Comparison of ENCODE assay signal across 19 cellular contexts in the genomic region with DNA sequence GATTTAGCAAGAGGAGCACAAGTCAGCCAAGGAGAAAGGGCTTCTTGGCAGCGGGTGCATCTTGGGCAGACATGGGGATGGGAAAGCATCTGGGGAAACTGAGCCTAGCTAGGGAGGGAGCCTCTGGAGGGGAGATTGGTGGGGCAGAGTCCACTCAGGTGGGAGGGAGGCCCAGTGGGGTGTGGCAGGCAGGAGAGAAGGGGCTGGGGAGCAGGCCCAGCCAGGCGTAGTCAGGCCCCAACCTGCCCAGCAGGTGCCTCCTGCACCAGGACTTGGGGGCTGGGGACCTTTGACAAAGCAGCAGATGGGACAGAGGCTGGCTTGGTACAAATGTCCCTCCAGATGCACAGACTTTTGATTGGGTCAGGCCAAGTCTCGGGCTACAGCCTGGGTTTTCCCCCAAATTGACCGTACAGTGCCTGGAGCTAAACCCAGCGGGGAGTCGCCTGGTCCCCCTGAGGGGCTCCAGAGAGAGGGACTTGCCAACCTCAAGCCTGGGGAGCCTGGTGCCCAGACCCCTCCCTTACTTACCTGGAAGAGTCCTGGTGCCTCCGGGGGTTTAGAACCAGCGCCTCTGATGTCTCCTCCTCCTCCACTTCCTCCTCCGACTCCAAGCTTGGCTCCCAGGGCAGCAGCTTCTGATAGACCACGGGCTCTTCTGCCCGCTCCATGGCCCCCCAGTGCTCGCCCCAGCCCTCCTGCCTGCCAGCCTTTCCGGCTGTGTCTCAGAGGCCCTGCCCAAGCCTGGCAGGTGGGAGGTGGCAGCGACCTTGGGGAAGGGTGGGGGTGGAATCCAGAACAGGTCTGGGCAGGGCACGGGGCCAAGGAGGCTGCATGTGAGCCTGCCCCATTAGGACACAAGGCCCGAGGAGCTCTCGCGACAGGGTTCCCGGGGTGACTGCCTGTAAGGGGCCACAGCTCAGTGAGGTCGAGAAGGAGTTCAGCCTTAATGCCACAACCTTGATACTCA. TPM values are rescaled to one million over a fixed set of nuclear protein-coding genes. Genes with fewer than 3 reads are reported as not detected.
A peak's percentile ranks its signal among the peaks of the same experiment; 100 is the strongest.
DNase-seq lines count a peak whose midpoint lies in the region; ATAC-seq, FAIRE-seq and TF ChIP-seq lines count a peak whose summit lies in the region.
"Had no signal": no experiment of that assay in that cellular context is flagged by ENCODE, and none has a peak within 500 bp of the region (broad histone marks: within the 10 kb centered on the region; RNA-seq: fewer than 3 reads in every experiment).

Gene GGT6, minus strand, starts transcription at position 727 of the 970 bp plus-strand sequence. Its CDS starts 56 bp downstream, at position 671.

- H3K36me3 ChIP-seq in GM23338 (ENCODE audit: insufficient read depth): no peaks in the 10 kb centered on the region
- no peaks in the 10 kb centered on the region for H3K36me3 ChIP-seq in keratinocyte (ENCODE audit: control insufficient read depth in 2 of 2, extremely low read depth in 1 of 2, insufficient read depth in 2 of 2, low read length in 2 of 2)
- no peaks in the 10 kb centered on the region for H3K36me3 ChIP-seq in ovary
- H3K36me3 ChIP-seq: MG63 had no signal

- no peaks in the 10 kb centered on the region for H3K9me2 ChIP-seq in GM23338 (ENCODE audit: insufficient read depth)

- TF ChIP-seq CTCF in GM23338 (conservative IDR thresholded peaks at IDR 0.05; ENCODE audit: low read depth in 2 of 2) (no peak), keratinocyte (optimal IDR thresholded peaks at IDR 0.05 in 1 of 3, IDR thresholded peaks at IDR 0.05 in 1 of 3, conservative IDR thresholded peaks at IDR 0.05 in 1 of 3; ENCODE audit: extremely low read depth in 1 of 3, insufficient read depth in 2 of 3, low read length in 3 of 3) (no peak), ovary (IDR thresholded peaks at IDR 0.05) (no peak)

- 0 out of 2 replicates have a peak, but pooled peaks cover 7% of the 10 kb centered on the region for H3F3A ChIP-seq in GM23338 (replicated peaks; ENCODE audit: low read depth)

- no peak for TF ChIP-seq EP300 in ovary (IDR thresholded peaks at IDR 0.05)

- H3K79me2 ChIP-seq in GM23338 (replicated peaks; ENCODE audit: insufficient read depth) (peaks cover 4% of the 10 kb centered on the region; the same call in 1 of the 2 replicates), keratinocyte (ENCODE audit: control insufficient read depth, insufficient read depth, low read length) (peaks cover under 1% of the 10 kb centered on the region)

- 72 to 80% (median 73%) methylated on average over 20 of the region's 20 CpGs for WGBS in ovary, 3 donors

- H2AFZ ChIP-seq in GM23338: peak within 1 kb of the TSS; percentile 78
- H2AFZ ChIP-seq in keratinocyte (ENCODE audit: control insufficient read depth, low read length): peak within 1 kb of the TSS; percentile 31

- dilution Hi-C loops in keratinocyte (cut with MboI; ENCODE audit: extremely low pct_ligation_motif_present, low sequenced_read_pairs): no loop called here

- peak within 1 kb of the TSS; percentile 2 for H3K9ac ChIP-seq in keratinocyte (ENCODE audit: control insufficient read depth, extremely low read depth, insufficient read depth, low read length)

- H3K9me3 ChIP-seq in keratinocyte (ENCODE audit: control insufficient read depth, low read depth, low read length) (no peaks in the 10 kb centered on the region), ovary (no peaks in the 10 kb centered on the region)
- H3K9me3 ChIP-seq: MG63 had no signal

- peaks cover 8% of the 10 kb centered on the region for H3K27me3 Mint-ChIP-seq in GM23338 (ENCODE audit: insufficient read depth, low read depth, poor library complexity)

- H3K27ac Mint-ChIP-seq in GM23338: no peak within 1 kb of the TSS

- no peak for TF ChIP-seq POLR2A in ovary (IDR thresholded peaks at IDR 0.05)

- H3K4me3 ChIP-seq in GM23338 (no peak within 1 kb of the TSS), keratinocyte (ENCODE audit: control insufficient read depth in 2 of 3, extremely low read depth in 1 of 3, insufficient read depth in 2 of 3, low read depth in 1 of 3, low read length in 3 of 3) (peak within 1 kb of the TSS in 1 of 3 experiments; percentile 10), ovary (no peak within 1 kb of the TSS)
- H3K4me3 ChIP-seq: dorsolateral prefrontal cortex, MG63 had no signal

- intact Hi-C loops in ovary (cut with DNase I): loop anchor here in 1 of 4 donors (10.0 kb wide), 1 partner anchor 135 kb away; no protein-coding TSS in a partner anchor

- peaks cover 23% of the 10 kb centered on the region for H3K4me1 Mint-ChIP-seq in GM23338

- peak; percentile 13; the same call in 1 of the 3 replicates for ATAC-seq in GM23338
- ATAC-seq in HG02623 (IDR thresholded peaks at IDR 0.05; ENCODE audit: unreplicated experiment): no peak
- no peak for ATAC-seq in GM18867 (IDR thresholded peaks at IDR 0.05; ENCODE audit: unreplicated experiment)
- ATAC-seq: SK-N-SH treated with all-trans-retinoic acid at 6 μM for 48 hours had no signal

- DNase-seq in GM23338 (ENCODE audit: low spot score): no peak
- peak; percentile 87 for DNase-seq in NCI-H1105 treated with DMSO at 0.1 percent for 48 hours (lab: John Stamatoyannopoulos, UW)
- no peak for DNase-seq in keratinocyte (ENCODE audit: low read depth, low spot score)
- DNase-seq in ovary: peak in 4 of 5 donors; percentile 43 to 64 (median 56)
- no peak for DNase-seq in AML-193 (lab: John Stamatoyannopoulos, UW)
- no peak for DNase-seq in effector CD8-positive, alpha-beta T cell (lab: John Stamatoyannopoulos, UW)
- DNase-seq: activated gamma-delta T cell treated with Interleukin-2 at 50 U/mL for 16 hours; dorsolateral prefrontal cortex; foreskin melanocyte; MG63; NCI-H2227 treated with DMSO at 0.1 percent for 48 hours; stimulated activated CD4-positive, alpha-beta T cell treated with anti-CD3 and anti-CD28 coated beads, Interleukin-4, amount 100 ng/mL, for 1 hour had no signal

- H3K9me3 Mint-ChIP-seq in GM23338: no peaks in the 10 kb centered on the region

- no peak for FAIRE-seq in keratinocyte (lab: Jason Lieb, UNC)

- no peak within 1 kb of the TSS; the same call in 2 of the 3 replicates for H3K4me3 Mint-ChIP-seq in GM23338

- peaks cover 11% of the 10 kb centered on the region for H3K4me1 ChIP-seq in GM23338 (ENCODE audit: insufficient read depth)
- peaks cover 24% of the 10 kb centered on the region for H3K4me1 ChIP-seq in keratinocyte (ENCODE audit: control insufficient read depth, extremely low read depth, insufficient read depth, low read length)
- H3K4me1 ChIP-seq in ovary (ENCODE audit: insufficient read depth): peaks cover 6% of the 10 kb centered on the region

- no peak within 1 kb of the TSS for H3K27ac ChIP-seq in GM23338 (ENCODE audit: low read depth)
- no peak within 1 kb of the TSS for H3K27ac ChIP-seq in keratinocyte (ENCODE audit: control insufficient read depth, insufficient read depth, low read length)
- H3K27ac ChIP-seq in ovary: no peak within 1 kb of the TSS
- H3K27ac ChIP-seq: C4-2B, dorsolateral prefrontal cortex had no signal

- H4K20me1 ChIP-seq in GM23338 (replicated peaks; ENCODE audit: insufficient read depth) (no peaks in the 10 kb centered on the region), keratinocyte (ENCODE audit: control insufficient read depth, extremely low read depth, insufficient read depth, low read length) (no peaks in the 10 kb centered on the region)

- H3K27me3 ChIP-seq in GM23338 (ENCODE audit: insufficient read depth) (no peaks in the 10 kb centered on the region), keratinocyte (ENCODE audit: control insufficient read depth, extremely low read depth, insufficient read depth, low read length) (no peaks in the 10 kb centered on the region), ovary (no peaks in the 10 kb centered on the region)
- H3K27me3 ChIP-seq: dorsolateral prefrontal cortex, MG63 had no signal

- H3K4me2 ChIP-seq in GM23338: no peak within 1 kb of the TSS
- H3K4me2 ChIP-seq in keratinocyte (ENCODE audit: control insufficient read depth, extremely low read depth, insufficient read depth, low read depth, low read length): peak within 1 kb of the TSS; percentile 39

- no peaks in the 10 kb centered on the region for H3K9me1 ChIP-seq in keratinocyte (ENCODE audit: control insufficient read depth, extremely low read depth, insufficient read depth, low read length)

- peaks cover under 1% of the 10 kb centered on the region; the same call in 1 of the 3 replicates for H3K36me3 Mint-ChIP-seq in GM23338 (ENCODE audit: low read depth)

RNA-seq across cellular contexts. Expression of gene GGT6, which starts in this region (rescaled TPM):
- 0.24 TPM in 1 of 2 replicates, not detected in the other for total RNA-seq in GM23338 (2014; rRNA removed; shearing (Covaris generic))
- 0.12 TPM in 1 of 2 replicates, not detected in the other for polyA plus RNA-seq in GM23338 (2016; fragmentation: Nextera tagmentation; extraction: Ambion mirVana)
- 0.69 to 1.4 TPM (median 0.93 TPM) in 3 replicates for polyA plus RNA-seq in keratinocyte
- 5.4 TPM for polyA plus RNA-seq in keratinocyte (2011; ENCODE audit: low read depth)
- polyA plus RNA-seq in keratinocyte (2011; cell fraction: cytosol; rRNA removed): 0.66 and 0.68 TPM in 2 replicates
- polyA plus RNA-seq in keratinocyte (2011; cell fraction: nucleus; rRNA removed): 1.7 TPM in 2 replicates
- polyA plus RNA-seq in keratinocyte (2012; ENCODE audit: low replicate concordance): 0.71 and 11.8 TPM in 2 replicates
- 0.69 to 1.1 TPM (median 0.90 TPM) in 3 replicates for polyA minus RNA-seq in keratinocyte
- polyA minus RNA-seq in keratinocyte (2011; cell fraction: cytosol; rRNA and poly(A)+ RNA removed): 1.9 TPM
- 2.9 and 3.0 TPM in 2 replicates for polyA minus RNA-seq in keratinocyte (2011; cell fraction: nucleus; rRNA and poly(A)+ RNA removed)
- 10 to 100 TPM in 1 of 7 donors, 1 to 10 TPM in 4, under 1 TPM in 2; 0.58 to 31.5 (median 1.5) TPM for total RNA-seq in ovary
- under 1 TPM; 0.08 to 0.36 TPM for polyA plus RNA-seq in ovary
- total RNA-seq: activated CD8-positive, alpha-beta memory T cell treated with anti-CD3 and anti-CD28 coated beads for 36 hours; Daoy; mesenteric fat pad had no signal

Comparison
In these comparisons a context has a peak if more than half of its experiments do, and no peak if none do; other contexts are left out.
1. Peak in ATAC-seq in GM23338; RNA of the gene not detected or under 1 TPM.
2. DNase-seq: peak in NCI-H1105 treated with DMSO at 0.1 percent for 48 hours (single experiment) and ovary (4 of 5); none in GM23338 (single experiment), keratinocyte (single experiment), AML-193 (0 of 2) and effector CD8-positive, alpha-beta T cell (single experiment).